In genomic region chr3:42492508-42493080, GRCh38 we compare ENCODE assay signal across 1 cellular context.
TF ChIP-seq lines count a peak whose summit lies in the region.

No MANE protein-coding gene starts in this region.

TF ChIP-seq in HepG2, 621 proteins besides CTCF, POLR2A, EP300 and RAD21 (continued from another document):
- no peak for TF ChIP-seq BCLAF1 (IDR thresholded peaks at IDR 0.05)
- no peak for TF ChIP-seq ZNF577 (CRISPR knock-in tag; IDR thresholded peaks at IDR 0.05; ENCODE audit: borderline replicate concordance, low read depth)
TF ChIP-seq in HepG2: peak in this region for 0.
